ENCODE assay signal across 24 cellular contexts in the genomic region with DNA sequence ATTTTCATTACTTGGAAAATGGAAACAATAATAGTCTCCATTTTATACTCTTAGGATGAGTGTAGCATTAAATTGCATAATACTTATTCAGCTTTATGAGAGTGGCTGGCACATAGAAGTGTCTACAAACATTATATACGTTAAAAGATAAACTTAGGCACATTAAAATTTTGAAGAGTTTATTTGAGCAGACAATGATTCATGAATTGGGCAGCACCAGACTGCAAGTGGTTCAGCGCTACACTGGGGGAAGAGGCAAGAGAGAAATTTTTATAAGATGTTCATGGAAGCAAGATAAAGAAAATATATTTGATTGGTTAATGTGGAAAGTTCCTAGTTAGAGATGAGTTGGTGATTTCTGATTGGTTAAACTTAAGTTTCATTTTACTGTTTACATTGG.
"Had no signal": no experiment of that assay in that cellular context is flagged by ENCODE, and none has a peak within 500 bp of the region (broad histone marks: within the 10 kb centered on the region; RNA-seq: fewer than 3 reads in every experiment).

No MANE protein-coding gene starts in this region.

- DNase-seq: stimulated activated CD4-positive, alpha-beta T cell treated with anti-CD3 and anti-CD28 coated beads, Interleukin-2, amount 100 ng/mL, for 48 hours; stimulated activated CD4-positive, alpha-beta T cell treated with anti-CD3 and anti-CD28 coated beads, Interleukin-4, amount 100 ng/mL, for 1 hour; stimulated activated CD4-positive, alpha-beta T cell treated with anti-CD3 and anti-CD28 coated beads, Interleukin-4, amount 100 ng/mL, for 24 hours; stimulated activated CD4-positive, alpha-beta T cell treated with anti-CD3 and anti-CD28 coated beads, Interleukin-4, amount 100 ng/mL, for 4 hours; stimulated activated CD8-positive, alpha-beta memory T cell treated with anti-CD3 and anti-CD28 coated beads, Interleukin-4, amount 100 ng/mL, for 48 hours; stimulated activated naive B cell treated with anti-CD40 and anti-IgM and Interleukin-4, amounts not matched to agents 10 μg/mL and 1 μg/mL and 100 μg/mL, for 72 hours; stimulated activated naive CD4-positive, alpha-beta T cell; stimulated activated naive CD4-positive, alpha-beta T cell treated with Interleukin-2 at 50 U/mL for 16 hours; stimulated activated naive CD8-positive, alpha-beta T cell treated with anti-CD3 and anti-CD28 coated beads, Interleukin-15, amount 100 ng/mL, for 72 hours; stimulated activated naive CD8-positive, alpha-beta T cell treated with anti-CD3 and anti-CD28 coated beads, Interleukin-15, Interleukin-2, amounts not matched to agents 100 U/mL and 50 U/mL, for 24 hours; stomach; substantia nigra; testis; thyroid gland; tibial artery; transverse colon; trophoblast cell; upper lobe of left lung; upper lobe of right lung; uterus had no signal

- H3K4me3 ChIP-seq: stomach, suprapubic skin, testis, thoracic aorta, thyroid gland, tibial artery, tibial nerve, transverse colon, upper lobe of left lung, upper lobe of right lung, uterus, vagina had no signal

- H3K9me3 ChIP-seq: stomach, suprapubic skin, testis, thoracic aorta, thyroid gland, tibial artery, tibial nerve, transverse colon, upper lobe of left lung, upper lobe of right lung, uterus, vagina had no signal

- H3K27me3 ChIP-seq: stomach, suprapubic skin, testis, thyroid gland, tibial artery, tibial nerve, transverse colon, upper lobe of left lung, upper lobe of right lung, uterus, vagina had no signal

- H3K36me3 ChIP-seq: stomach, suprapubic skin, thoracic aorta, thyroid gland, tibial artery, tibial nerve, transverse colon, upper lobe of left lung, upper lobe of right lung, uterus, vagina had no signal

- H3K4me1 ChIP-seq: stomach, suprapubic skin, testis, thyroid gland, tibial artery, tibial nerve, transverse colon, upper lobe of left lung, upper lobe of right lung, uterus, vagina had no signal

- H3K27ac ChIP-seq: stomach, suprapubic skin, testis, thoracic aorta, thyroid gland, tibial artery, tibial nerve, transverse colon, upper lobe of left lung, upper lobe of right lung, uterus, vagina had no signal
